ENCODE assay signal across 18 cellular contexts in the genomic region with DNA sequence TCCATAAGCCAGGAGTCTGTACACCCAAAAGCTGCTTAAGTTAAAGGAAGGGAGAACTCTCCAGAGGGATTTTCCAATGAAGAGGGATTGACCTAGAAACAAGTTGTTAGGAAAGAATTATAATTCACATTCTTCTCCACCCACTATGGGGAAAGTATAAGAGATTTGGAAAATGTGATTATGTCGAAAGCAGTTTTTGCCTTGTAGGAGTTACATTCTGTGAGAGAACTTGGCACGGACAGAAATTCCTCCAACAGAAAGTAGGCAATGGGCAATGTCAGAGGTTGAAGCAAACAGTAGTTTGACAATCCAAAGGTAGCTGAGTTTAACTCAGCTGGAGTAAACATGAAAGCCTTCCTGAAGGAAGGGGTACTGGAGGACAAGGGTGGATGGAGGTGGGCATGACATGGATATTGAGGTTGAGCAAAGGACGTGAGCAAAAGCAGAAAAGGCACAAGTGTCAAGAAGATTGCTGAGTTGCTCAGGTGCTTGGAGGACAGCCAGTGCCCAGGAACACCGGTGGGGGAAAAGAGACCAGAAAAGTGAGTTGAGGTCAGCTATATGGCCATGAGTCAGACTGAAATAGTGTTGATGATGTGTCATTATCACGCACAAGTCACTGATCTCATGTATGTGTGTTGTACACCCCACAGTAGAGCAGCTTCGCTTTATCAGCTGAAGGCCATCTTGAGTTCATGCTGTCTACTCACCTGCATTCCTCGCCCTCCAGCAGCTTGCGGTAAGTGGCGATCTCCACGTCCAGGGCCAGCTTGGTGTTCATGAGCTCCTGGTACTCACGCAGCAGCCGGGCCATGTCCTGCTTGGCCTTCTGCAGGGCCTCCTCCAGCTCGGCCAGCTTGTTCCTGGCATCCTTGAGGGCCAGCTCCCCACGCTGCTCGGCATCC. TPM values are rescaled to one million over a fixed set of nuclear protein-coding genes. Genes with fewer than 3 reads are reported as not detected.
DNase-seq lines count a peak whose midpoint lies in the region; ATAC-seq and TF ChIP-seq lines count a peak whose summit lies in the region.
"Had no signal": no experiment of that assay in that cellular context is flagged by ENCODE, and none has a peak within 500 bp of the region (broad histone marks: within the 10 kb centered on the region; RNA-seq: fewer than 3 reads in every experiment).

No MANE protein-coding gene starts in this region.

- H2BK120ac ChIP-seq in H9 (ENCODE audit: low read depth, low read length, poor library complexity, severe bottlenecking), result no peak overlapping the region

- H3K4me3 Mint-ChIP-seq in H9, result no peak overlapping the region
- H3K4me3 Mint-ChIP-seq: activated CD4-positive, alpha-beta T cell treated with anti-CD3 and anti-CD28 coated beads for 36 hours; activated naive CD8-positive, alpha-beta T cell treated with anti-CD3 and anti-CD28 coated beads, Interleukin-2, amount 50 U/mL, for 24 hours; memory B cell; T-helper 17 cell had no signal

- no peak overlapping the region for H3T11ph ChIP-seq in H9 (ENCODE audit: low read length)

- no peaks in the 10 kb centered on the region for H3K79me2 ChIP-seq in H9 (ENCODE audit: insufficient read depth, low read length)

- H2BK15ac ChIP-seq in H9 (ENCODE audit: low read depth, low read length), result no peak overlapping the region

- no peaks in the 10 kb centered on the region for H3K9me3 ChIP-seq in H9 (ENCODE audit: control insufficient read depth, low read depth, low read length)
- H3K9me3 ChIP-seq in adipocyte (ENCODE audit: control insufficient read depth, low read length), result peaks cover 3% of the 10 kb centered on the region

- ATAC-seq in HG03196 (IDR thresholded peaks at IDR 0.05; ENCODE audit: unreplicated experiment), result no peak
- no peak for ATAC-seq in HG03469 (IDR thresholded peaks at IDR 0.05; ENCODE audit: unreplicated experiment)
- ATAC-seq: activated CD4-positive, alpha-beta T cell treated with anti-CD3 and anti-CD28 coated beads for 36 hours; activated naive CD8-positive, alpha-beta T cell treated with anti-CD3 and anti-CD28 coated beads, Interleukin-2, amount 50 U/mL, for 24 hours; T-helper 17 cell had no signal

- H3K18ac ChIP-seq in H9 (ENCODE audit: insufficient read length, low read depth, low read length), result no peak overlapping the region

- H2AFZ ChIP-seq in H9 (ENCODE audit: low read length), result no peak overlapping the region

- WGBS in H9 (ENCODE audit: extremely low coverage, insufficient read length, low lambda C conversion rate), result no CpG with 5 or more reads among the region's 15 CpGs

- H3K9me3 Mint-ChIP-seq in H9, result peaks cover 4 to 7% of the 10 kb centered on the region in 2 experiments
- H3K9me3 Mint-ChIP-seq: activated naive CD8-positive, alpha-beta T cell treated with anti-CD3 and anti-CD28 coated beads, Interleukin-2, amount 50 U/mL, for 24 hours had no signal

- no peak overlapping the region for H3K14ac ChIP-seq in H9 (ENCODE audit: insufficient read depth, low read length)

- H3K4me1 ChIP-seq in H9 (ENCODE audit: insufficient read depth, low read length), result no peaks in the 10 kb centered on the region
- H3K4me1 ChIP-seq in adipocyte (ENCODE audit: control insufficient read depth, insufficient read depth, low read length), result peaks cover 33% of the 10 kb centered on the region
- H3K4me1 ChIP-seq: BLaER1 had no signal

- no peak overlapping the region for H4K5ac ChIP-seq in H9 (ENCODE audit: insufficient read length, low read depth, low read length)

- no peak for TF ChIP-seq CTCF in H9 (conservative IDR thresholded peaks at IDR 0.05)
- TF ChIP-seq CTCF in fibroblast of mammary gland (conservative IDR thresholded peaks at IDR 0.05; ENCODE audit: control insufficient read depth, insufficient read depth, low read depth, low read length), result no peak

- no peaks in the 10 kb centered on the region for H4K20me1 ChIP-seq in H9 (ENCODE audit: control insufficient read depth, insufficient read depth, insufficient read length)
- H4K20me1 ChIP-seq: BLaER1 had no signal

- no peak overlapping the region for H3K27ac Mint-ChIP-seq in H9
- H3K27ac Mint-ChIP-seq: activated CD4-positive, alpha-beta T cell treated with anti-CD3 and anti-CD28 coated beads for 36 hours; activated naive CD8-positive, alpha-beta T cell treated with anti-CD3 and anti-CD28 coated beads, Interleukin-2, amount 50 U/mL, for 24 hours; memory B cell; T-helper 17 cell had no signal

- H2BK20ac ChIP-seq in H9 (ENCODE audit: low read depth, low read length, poor library complexity, severe bottlenecking), result no peak overlapping the region

- no peak overlapping the region for H3K4ac ChIP-seq in H9 (ENCODE audit: low read depth, low read length)

- peaks cover 0 to 5% (median 0%) of the 10 kb centered on the region in 3 experiments; a peak in 2 of 7 replicates for H3K36me3 Mint-ChIP-seq in H9 (ENCODE audit: insufficient read depth in 1 of 3, low read depth in 3 of 3)
- H3K36me3 Mint-ChIP-seq: memory B cell had no signal

- H3K4me2 ChIP-seq in H9 (ENCODE audit: insufficient read depth, insufficient read length, low read length), result no peak overlapping the region
- H3K4me2 ChIP-seq: BLaER1 had no signal

- H3K4me3 ChIP-seq in adipocyte (ENCODE audit: low read length), result peak overlapping the region; percentile 58
- no peak overlapping the region for H3K4me3 ChIP-seq in fibroblast of mammary gland (ENCODE audit: control insufficient read depth, low read depth, low read length)
- peak overlapping the region; percentile 5 to 49 (median 34) for H3K4me3 ChIP-seq in skin epidermis
- H3K4me3 ChIP-seq: BLaER1 had no signal

- H4K8ac ChIP-seq in H9 (replicated peaks; ENCODE audit: insufficient read length, low read depth, low read length), result no peak overlapping the region

- H3K23me2 ChIP-seq in H9 (ENCODE audit: insufficient read length, low read depth, low read length, poor library complexity, severe bottlenecking), result no peaks in the 10 kb centered on the region

- H3K56ac ChIP-seq in H9 (ENCODE audit: insufficient read length, low read depth, low read length), result no peak overlapping the region

- H3K9ac ChIP-seq in H9 (ENCODE audit: extremely low read depth, insufficient read length, low read length) (no peak overlapping the region), adipocyte (ENCODE audit: low read length) (peak overlapping the region; percentile 55)
- H3K9ac ChIP-seq: BLaER1 had no signal

- H3K27me3 Mint-ChIP-seq in H9 (ENCODE audit: low read depth), result peaks cover 6% of the 10 kb centered on the region

- H4K91ac ChIP-seq in H9 (ENCODE audit: insufficient read length, low read depth, low read length), result no peak overlapping the region

- no peak overlapping the region for H2BK5ac ChIP-seq in H9 (ENCODE audit: insufficient read length, low read length)

- DNase-seq in H9, result peak; percentile 25
- DNase-seq in adipocyte (ENCODE audit: low read depth), result peak; percentile 61
- DNase-seq in fibroblast of mammary gland (ENCODE audit: low read depth), result peak; percentile 15
- DNase-seq in dedifferentiated amniotic fluid mesenchymal stem cell (ENCODE audit: extremely low spot score), result no peak
- no peak for DNase-seq in NCI-H510A treated with DMSO at 0.1 percent for 48 hours (lab: John Stamatoyannopoulos, UW)
- DNase-seq: activated CD4-positive, alpha-beta T cell treated with anti-CD3 and anti-CD28 coated beads for 36 hours; activated naive CD8-positive, alpha-beta T cell treated with anti-CD3 and anti-CD28 coated beads, Interleukin-2, amount 50 U/mL, for 24 hours; activated T-cell treated with anti-CD3 and anti-CD28 coated beads, Interleukin-2, amount 50 U/mL, for 48 hours; DMS79; Karpas-422; NCI-H2029 treated with DMSO at 0.1 percent for 48 hours; T-helper 17 cell had no signal

- H2BK12ac ChIP-seq in H9 (ENCODE audit: insufficient read length, low read depth, low read length), result no peak overlapping the region

- no peaks in the 10 kb centered on the region for H3K27me3 ChIP-seq in H9 (ENCODE audit: insufficient read depth, low read length)
- H3K27me3 ChIP-seq in adipocyte (replicated peaks; ENCODE audit: control insufficient read depth, insufficient read depth, low read length), result peaks cover 36% of the 10 kb centered on the region
- H3K27me3 ChIP-seq: BLaER1 had no signal

- H3K23ac ChIP-seq in H9 (ENCODE audit: insufficient read length, low read depth, low read length), result no peak overlapping the region

- no peak overlapping the region for H2AK5ac ChIP-seq in H9 (ENCODE audit: insufficient read length, low read length)

- H3K4me1 Mint-ChIP-seq in H9, result peaks cover 3 to 7% of the 10 kb centered on the region in 2 experiments; a peak in 3 of 4 replicates
- H3K4me1 Mint-ChIP-seq: activated CD4-positive, alpha-beta T cell treated with anti-CD3 and anti-CD28 coated beads for 36 hours; activated naive CD8-positive, alpha-beta T cell treated with anti-CD3 and anti-CD28 coated beads, Interleukin-2, amount 50 U/mL, for 24 hours; memory B cell; T-helper 17 cell had no signal

- no peaks in the 10 kb centered on the region for H3K36me3 ChIP-seq in adipocyte (ENCODE audit: control insufficient read depth, insufficient read depth, low read length, severe bottlenecking)
- H3K36me3 ChIP-seq: BLaER1 had no signal

- H3K27ac ChIP-seq in H9 (ENCODE audit: insufficient read length, low read depth, low read length), result no peak overlapping the region
- H3K27ac ChIP-seq in skin epidermis, result peak overlapping the region in 15 of 21 experiments; percentile 3 to 89 (median 70)
- H3K27ac ChIP-seq: BLaER1 had no signal

- no peaks in the 10 kb centered on the region for H3K79me1 ChIP-seq in H9 (ENCODE audit: insufficient read depth, low read depth, low read length, poor library complexity, severe bottlenecking)

RNA-seq across cellular contexts. Expression of a gene that starts 4.0 kb away (rescaled TPM):
- total RNA-seq in H9 (2021), result not detected in 2 replicates
- total RNA-seq: activated CD4-positive, alpha-beta T cell treated with anti-CD3 and anti-CD28 coated beads for 36 hours; fibroblast of lung; T-helper 17 cell had no signal

RNA-seq across cellular contexts. Expression of a gene that starts 23.1 kb away (rescaled TPM):
- total RNA-seq in H9 (2021), result not detected in 2 replicates
- total RNA-seq: activated CD4-positive, alpha-beta T cell treated with anti-CD3 and anti-CD28 coated beads for 36 hours; fibroblast of lung; T-helper 17 cell had no signal

RNA-seq across cellular contexts. Expression of a gene that starts 36.8 kb away (rescaled TPM):
- not detected in 2 replicates for total RNA-seq in H9 (2021)
- total RNA-seq: activated CD4-positive, alpha-beta T cell treated with anti-CD3 and anti-CD28 coated beads for 36 hours; fibroblast of lung; T-helper 17 cell had no signal

RNA-seq across cellular contexts. Expression of a gene that starts 42.6 kb away (rescaled TPM):
- total RNA-seq in H9 (2021), result not detected in 2 replicates
- total RNA-seq: activated CD4-positive, alpha-beta T cell treated with anti-CD3 and anti-CD28 coated beads for 36 hours; fibroblast of lung; T-helper 17 cell had no signal

RNA-seq across cellular contexts. Expression of a gene that starts 57.5 kb away (rescaled TPM):
- total RNA-seq in H9 (2021), result not detected in 2 replicates
- total RNA-seq: activated CD4-positive, alpha-beta T cell treated with anti-CD3 and anti-CD28 coated beads for 36 hours; fibroblast of lung; T-helper 17 cell had no signal

Comparison
In these comparisons a context has a peak if more than half of its experiments do, and no peak if none do; other contexts are left out.
1. DNase-seq: peak in H9 (single experiment), adipocyte (single experiment) and fibroblast of mammary gland (single experiment); none in dedifferentiated amniotic fluid mesenchymal stem cell (single experiment) and NCI-H510A treated with DMSO at 0.1 percent for 48 hours (single experiment).